8 cellular contexts compared by ENCODE assay signal in the genomic region with DNA sequence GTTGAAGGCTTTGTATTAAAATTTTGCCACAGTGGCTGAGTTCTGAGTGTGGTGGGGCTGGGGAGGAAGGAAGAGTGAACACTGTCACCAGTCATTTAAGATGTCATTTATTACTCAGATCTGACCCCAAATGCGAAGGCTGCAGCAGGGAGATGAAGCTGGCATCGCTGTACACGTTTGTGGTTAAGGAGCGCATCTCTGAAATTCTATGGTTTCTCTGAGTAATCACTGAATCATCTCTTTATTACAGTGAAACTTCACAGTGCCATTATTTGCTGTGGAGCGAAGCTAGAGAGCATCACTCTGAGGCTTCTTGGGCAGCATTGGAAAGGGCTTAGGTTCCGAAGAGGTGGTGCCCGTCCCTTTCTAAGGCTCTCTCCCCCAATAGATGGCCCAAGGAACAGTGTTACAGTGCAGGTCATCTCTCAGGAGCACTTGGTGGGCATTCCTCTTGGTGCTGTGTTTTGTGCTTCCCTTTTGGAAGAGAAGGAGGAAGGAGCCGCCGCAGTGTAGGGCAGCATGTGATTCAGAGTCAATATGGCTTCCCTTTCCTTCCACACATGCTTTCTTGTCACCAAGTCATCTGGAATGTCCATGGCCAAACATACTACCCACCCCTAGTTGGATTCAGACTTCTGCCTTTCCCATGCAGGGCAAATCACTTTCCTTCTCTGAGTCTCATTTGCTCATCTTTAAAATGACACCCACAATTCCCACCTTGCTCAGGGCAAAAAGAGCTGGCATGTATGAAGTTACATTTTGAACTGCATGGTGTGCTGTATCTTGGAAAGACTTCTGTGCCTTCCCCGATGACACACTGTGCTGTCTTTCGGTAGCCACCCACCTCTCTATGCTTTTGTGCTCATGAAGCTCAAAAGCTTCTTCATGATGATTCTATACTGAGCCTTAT.
DNase-seq lines count a peak whose midpoint lies in the region; ATAC-seq and FAIRE-seq lines count a peak whose summit lies in the region.
"Had no signal": no experiment of that assay in that cellular context is flagged by ENCODE, and none has a peak within 500 bp of the region (broad histone marks: within the 10 kb centered on the region; RNA-seq: fewer than 3 reads in every experiment).

No MANE protein-coding gene starts in this region.

- H3K4me1 Mint-ChIP-seq in stimulated activated effector memory CD8-positive, alpha-beta T cell treated with anti-CD3 and anti-CD28 coated beads, Interleukin-12 subunit alpha, Interleukin-12 subunit beta, amount 100 ng/mL, for 72 hours, result peaks cover 57% of the 10 kb centered on the region

- no peak for FAIRE-seq in HTR-8/SVneo (lab: Jason Lieb, UNC)
- FAIRE-seq: colon had no signal

- H3K4me3 Mint-ChIP-seq in stimulated activated effector memory CD8-positive, alpha-beta T cell treated with anti-CD3 and anti-CD28 coated beads, Interleukin-12 subunit alpha, Interleukin-12 subunit beta, amount 100 ng/mL, for 72 hours, result peak overlapping the region; percentile 47

- peak; percentile 65 for ATAC-seq in GM21390 (IDR thresholded peaks at IDR 0.05; ENCODE audit: unreplicated experiment)
- ATAC-seq in stimulated activated effector memory CD8-positive, alpha-beta T cell treated with anti-CD3 and anti-CD28 coated beads, Interleukin-12 subunit alpha, Interleukin-12 subunit beta, amount 100 ng/mL, for 72 hours, result peak; percentile 94

- DNase-seq in HTR-8/SVneo (ENCODE audit: insufficient read length, low spot score) (peak; percentile 62), fibroblast of the conjunctiva (ENCODE audit: low read depth) (peak; percentile 49), pons (ENCODE audit: low spot score) (no peak), substantia nigra (lab: John Stamatoyannopoulos, UW) (no peak)
- peak; percentile 51 for DNase-seq in activated CD8-positive, alpha-beta memory T cell treated with anti-CD3 and anti-CD28 coated beads, Interleukin-2, amount 50 U/mL, for 4 hours
- peak; percentile 34 to 84 for DNase-seq in stimulated activated effector memory CD8-positive, alpha-beta T cell treated with anti-CD3 and anti-CD28 coated beads, Interleukin-12 subunit alpha, Interleukin-12 subunit beta, amount 100 ng/mL, for 72 hours (ENCODE audit: low spot score in 2 of 2)

- no peak overlapping the region for H3K27ac ChIP-seq in substantia nigra (ENCODE audit: low read depth, low read length, poor library complexity, severe bottlenecking)

- peaks cover 7% of the 10 kb centered on the region for H3K36me3 Mint-ChIP-seq in stimulated activated effector memory CD8-positive, alpha-beta T cell treated with anti-CD3 and anti-CD28 coated beads, Interleukin-12 subunit alpha, Interleukin-12 subunit beta, amount 100 ng/mL, for 72 hours

- H3K27ac Mint-ChIP-seq in stimulated activated effector memory CD8-positive, alpha-beta T cell treated with anti-CD3 and anti-CD28 coated beads, Interleukin-12 subunit alpha, Interleukin-12 subunit beta, amount 100 ng/mL, for 72 hours, result peak overlapping the region; percentile 81

- no peaks in the 10 kb centered on the region for H3K9me3 Mint-ChIP-seq in stimulated activated effector memory CD8-positive, alpha-beta T cell treated with anti-CD3 and anti-CD28 coated beads, Interleukin-12 subunit alpha, Interleukin-12 subunit beta, amount 100 ng/mL, for 72 hours

Comparison
In these comparisons a context has a peak if more than half of its experiments do, and no peak if none do; other contexts are left out.
1. DNase-seq: peak in HTR-8/SVneo (single experiment), activated CD8-positive, alpha-beta memory T cell treated with anti-CD3 and anti-CD28 coated beads, Interleukin-2, amount 50 U/mL, for 4 hours (single experiment), fibroblast of the conjunctiva (single experiment) and stimulated activated effector memory CD8-positive, alpha-beta T cell treated with anti-CD3 and anti-CD28 coated beads, Interleukin-12 subunit alpha, Interleukin-12 subunit beta, amount 100 ng/mL, for 72 hours (2 of 2); none in pons (single experiment) and substantia nigra (0 of 49).